ENCODE assay signal across 1 cellular context in the genomic region with DNA sequence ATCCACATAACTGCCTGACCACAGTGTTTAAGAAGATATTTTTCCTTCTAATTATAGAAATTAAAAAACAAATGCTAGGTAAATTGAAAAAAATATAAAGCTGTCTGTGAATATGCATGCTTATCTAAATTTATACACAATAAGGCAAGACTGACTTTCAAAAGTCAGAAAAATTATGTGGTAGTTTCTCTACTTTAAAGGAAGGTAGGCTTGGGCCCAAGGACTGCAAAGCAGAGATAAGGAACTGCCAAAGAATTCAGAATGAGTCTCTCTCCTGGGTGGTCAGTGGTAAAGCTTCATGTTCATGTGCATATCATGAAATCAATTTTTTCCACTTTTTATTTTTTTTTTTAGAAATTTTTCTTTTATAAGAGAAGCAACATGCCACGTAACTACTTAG.
A peak's percentile ranks its signal among the peaks of the same experiment; 100 is the strongest.
TF ChIP-seq lines count a peak whose summit lies in the region.

No MANE protein-coding gene starts in this region.

TF ChIP-seq in K562, 482 proteins besides CTCF, POLR2A, EP300 and RAD21 (continued from another document):
- TF ChIP-seq, protein P1, sequence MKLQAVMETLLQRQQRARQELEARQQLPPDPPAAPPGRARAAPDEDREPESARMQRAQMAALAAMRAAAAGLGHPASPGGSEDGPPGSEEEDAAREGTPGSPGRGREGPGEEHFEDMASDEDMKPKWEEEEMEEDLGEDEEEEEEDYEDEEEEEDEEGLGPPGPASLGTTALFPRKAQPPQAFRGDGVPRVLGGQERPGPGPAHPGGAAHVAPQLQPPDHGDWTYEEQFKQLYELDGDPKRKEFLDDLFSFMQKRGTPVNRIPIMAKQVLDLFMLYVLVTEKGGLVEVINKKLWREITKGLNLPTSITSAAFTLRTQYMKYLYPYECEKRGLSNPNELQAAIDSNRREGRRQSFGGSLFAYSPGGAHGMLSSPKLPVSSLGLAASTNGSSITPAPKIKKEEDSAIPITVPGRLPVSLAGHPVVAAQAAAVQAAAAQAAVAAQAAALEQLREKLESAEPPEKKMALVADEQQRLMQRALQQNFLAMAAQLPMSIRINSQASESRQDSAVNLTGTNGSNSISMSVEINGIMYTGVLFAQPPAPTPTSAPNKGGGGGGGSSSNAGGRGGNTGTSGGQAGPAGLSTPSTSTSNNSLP (IDR thresholded peaks at IDR 0.05; ENCODE audit: borderline replicate concordance, low read depth, low read length) = peak; percentile 89
- TF ChIP-seq ZNF311 (CRISPR knock-in tag; IDR thresholded peaks at IDR 0.05) (no peak), MCM7 (IDR thresholded peaks at IDR 0.05) (no peak), NFRKB (IDR thresholded peaks at IDR 0.05; ENCODE audit: low read depth) (no peak), ZNF699 (CRISPR knock-in tag; IDR thresholded peaks at IDR 0.05; ENCODE audit: insufficient replicate concordance) (no peak), BCL6 (CRISPR knock-in tag; IDR thresholded peaks at IDR 0.05) (no peak), SP2 (IDR thresholded peaks at IDR 0.05; ENCODE audit: extremely low read depth, low read depth, low read length, poor library complexity, severe bottlenecking) (no peak), KDM1A (IDR thresholded peaks at IDR 0.05) (peak in 1 of 2 experiments; percentile 37; a peak in 1 of 4 replicates), TEAD1 (CRISPR knock-in tag; IDR thresholded peaks at IDR 0.05) (no peak), GATA2 (CRISPR knock-in tag; IDR thresholded peaks at IDR 0.05) (peak; percentile 68)
- TF ChIP-seq, protein P2, sequence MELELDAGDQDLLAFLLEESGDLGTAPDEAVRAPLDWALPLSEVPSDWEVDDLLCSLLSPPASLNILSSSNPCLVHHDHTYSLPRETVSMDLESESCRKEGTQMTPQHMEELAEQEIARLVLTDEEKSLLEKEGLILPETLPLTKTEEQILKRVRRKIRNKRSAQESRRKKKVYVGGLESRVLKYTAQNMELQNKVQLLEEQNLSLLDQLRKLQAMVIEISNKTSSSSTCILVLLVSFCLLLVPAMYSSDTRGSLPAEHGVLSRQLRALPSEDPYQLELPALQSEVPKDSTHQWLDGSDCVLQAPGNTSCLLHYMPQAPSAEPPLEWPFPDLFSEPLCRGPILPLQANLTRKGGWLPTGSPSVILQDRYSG (tag; conservative IDR thresholded peaks at IDR 0.05; ENCODE audit: low read depth) = no peak
- TF ChIP-seq, protein P3, sequence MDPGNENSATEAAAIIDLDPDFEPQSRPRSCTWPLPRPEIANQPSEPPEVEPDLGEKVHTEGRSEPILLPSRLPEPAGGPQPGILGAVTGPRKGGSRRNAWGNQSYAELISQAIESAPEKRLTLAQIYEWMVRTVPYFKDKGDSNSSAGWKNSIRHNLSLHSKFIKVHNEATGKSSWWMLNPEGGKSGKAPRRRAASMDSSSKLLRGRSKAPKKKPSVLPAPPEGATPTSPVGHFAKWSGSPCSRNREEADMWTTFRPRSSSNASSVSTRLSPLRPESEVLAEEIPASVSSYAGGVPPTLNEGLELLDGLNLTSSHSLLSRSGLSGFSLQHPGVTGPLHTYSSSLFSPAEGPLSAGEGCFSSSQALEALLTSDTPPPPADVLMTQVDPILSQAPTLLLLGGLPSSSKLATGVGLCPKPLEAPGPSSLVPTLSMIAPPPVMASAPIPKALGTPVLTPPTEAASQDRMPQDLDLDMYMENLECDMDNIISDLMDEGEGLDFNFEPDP (CRISPR knock-in tag; IDR thresholded peaks at IDR 0.05) = no peak
- TF ChIP-seq, protein P4, sequence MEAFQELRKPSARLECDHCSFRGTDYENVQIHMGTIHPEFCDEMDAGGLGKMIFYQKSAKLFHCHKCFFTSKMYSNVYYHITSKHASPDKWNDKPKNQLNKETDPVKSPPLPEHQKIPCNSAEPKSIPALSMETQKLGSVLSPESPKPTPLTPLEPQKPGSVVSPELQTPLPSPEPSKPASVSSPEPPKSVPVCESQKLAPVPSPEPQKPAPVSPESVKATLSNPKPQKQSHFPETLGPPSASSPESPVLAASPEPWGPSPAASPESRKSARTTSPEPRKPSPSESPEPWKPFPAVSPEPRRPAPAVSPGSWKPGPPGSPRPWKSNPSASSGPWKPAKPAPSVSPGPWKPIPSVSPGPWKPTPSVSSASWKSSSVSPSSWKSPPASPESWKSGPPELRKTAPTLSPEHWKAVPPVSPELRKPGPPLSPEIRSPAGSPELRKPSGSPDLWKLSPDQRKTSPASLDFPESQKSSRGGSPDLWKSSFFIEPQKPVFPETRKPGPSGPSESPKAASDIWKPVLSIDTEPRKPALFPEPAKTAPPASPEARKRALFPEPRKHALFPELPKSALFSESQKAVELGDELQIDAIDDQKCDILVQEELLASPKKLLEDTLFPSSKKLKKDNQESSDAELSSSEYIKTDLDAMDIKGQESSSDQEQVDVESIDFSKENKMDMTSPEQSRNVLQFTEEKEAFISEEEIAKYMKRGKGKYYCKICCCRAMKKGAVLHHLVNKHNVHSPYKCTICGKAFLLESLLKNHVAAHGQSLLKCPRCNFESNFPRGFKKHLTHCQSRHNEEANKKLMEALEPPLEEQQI (IDR thresholded peaks at IDR 0.05) = 0 out of 2 replicates have a peak, but pooled peaks have one; percentile 57
- TF ChIP-seq, protein P5, sequence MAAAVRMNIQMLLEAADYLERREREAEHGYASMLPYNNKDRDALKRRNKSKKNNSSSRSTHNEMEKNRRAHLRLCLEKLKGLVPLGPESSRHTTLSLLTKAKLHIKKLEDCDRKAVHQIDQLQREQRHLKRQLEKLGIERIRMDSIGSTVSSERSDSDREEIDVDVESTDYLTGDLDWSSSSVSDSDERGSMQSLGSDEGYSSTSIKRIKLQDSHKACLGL (CRISPR knock-in tag; IDR thresholded peaks at IDR 0.05; ENCODE audit: borderline replicate concordance, poor library complexity, severe bottlenecking) = no peak
